Comparison of ENCODE assay signal across 16 cellular contexts in the genomic region with DNA sequence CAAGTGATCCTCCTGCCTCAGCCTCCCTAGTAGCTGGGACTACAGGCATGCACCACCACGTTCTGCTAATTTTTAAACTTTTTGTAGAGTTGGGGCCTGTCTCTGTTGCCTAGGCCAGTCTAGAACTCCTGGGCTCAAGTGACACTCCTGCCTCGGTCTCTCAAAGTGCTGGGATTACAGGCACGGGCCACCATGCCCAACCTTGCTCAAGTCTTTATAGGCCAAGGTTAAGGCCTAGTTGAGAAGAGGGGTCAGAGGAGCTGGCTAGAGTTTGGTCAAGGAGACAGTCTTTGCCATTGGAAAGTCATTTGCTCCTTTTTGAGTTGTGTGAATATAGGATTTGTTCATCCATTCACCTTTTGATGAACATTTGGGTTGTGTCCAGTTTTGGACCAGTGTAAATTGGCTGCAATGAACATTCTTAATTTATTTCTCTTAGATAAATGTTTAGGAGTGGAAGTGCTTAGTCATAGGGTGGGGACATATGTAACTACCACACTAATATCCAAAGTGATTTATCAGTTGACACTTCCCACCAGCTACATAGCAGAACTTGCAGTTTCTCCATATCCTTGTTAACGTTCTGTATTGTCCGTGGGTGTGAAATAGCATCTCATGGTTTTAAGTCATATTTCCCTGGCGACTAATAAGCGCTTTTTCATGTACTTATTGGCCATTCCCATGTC. TPM values are rescaled to one million over a fixed set of nuclear protein-coding genes. Genes with fewer than 3 reads are reported as not detected.
A peak's percentile ranks its signal among the peaks of the same experiment; 100 is the strongest.
DNase-seq lines count a peak whose midpoint lies in the region; ATAC-seq, FAIRE-seq and TF ChIP-seq lines count a peak whose summit lies in the region.
"Had no signal": no experiment of that assay in that cellular context is flagged by ENCODE, and none has a peak within 500 bp of the region (broad histone marks: within the 10 kb centered on the region; RNA-seq: fewer than 3 reads in every experiment).

No MANE protein-coding gene starts in this region.

- H3K4me3 ChIP-seq in bronchial epithelial cell (ENCODE audit: low read depth, low read length), result no peak overlapping the region
- H3K4me3 ChIP-seq: colonic mucosa, mucosa of descending colon, SJCRH30, tibial nerve had no signal

- no peak for FAIRE-seq in bronchial epithelial cell (lab: Jason Lieb, UNC)
- FAIRE-seq in D721Med (lab: Jason Lieb, UNC), result no peak
- FAIRE-seq: A204.1 had no signal

- no peaks in the 10 kb centered on the region for H3K27me3 Mint-ChIP-seq in activated T-cell treated with anti-CD3 and anti-CD28 coated beads, Interleukin-2, amount 50 U/mL, for 24 hours

- H3K9me3 Mint-ChIP-seq in activated T-cell treated with anti-CD3 and anti-CD28 coated beads, Interleukin-2, amount 50 U/mL, for 24 hours, result no peaks in the 10 kb centered on the region
- H3K9me3 Mint-ChIP-seq in stimulated activated effector memory CD8-positive, alpha-beta T cell treated with anti-CD3 and anti-CD28 coated beads, Interleukin-12 subunit alpha, Interleukin-12 subunit beta, amount 100 ng/mL, for 72 hours, result no peaks in the 10 kb centered on the region

- no peaks in the 10 kb centered on the region for H3K36me3 ChIP-seq in bronchial epithelial cell (ENCODE audit: control insufficient read depth, insufficient read depth, low read length)
- H3K36me3 ChIP-seq: colonic mucosa, SJCRH30, tibial nerve had no signal

- peaks cover 44% of the 10 kb centered on the region for H3K4me1 Mint-ChIP-seq in activated T-cell treated with anti-CD3 and anti-CD28 coated beads, Interleukin-2, amount 50 U/mL, for 24 hours (ENCODE audit: low read depth)
- H3K4me1 Mint-ChIP-seq in stimulated activated effector memory CD8-positive, alpha-beta T cell treated with anti-CD3 and anti-CD28 coated beads, Interleukin-12 subunit alpha, Interleukin-12 subunit beta, amount 100 ng/mL, for 72 hours, result peaks cover 32% of the 10 kb centered on the region

- peak overlapping the region; percentile 44 for H3K27ac Mint-ChIP-seq in activated T-cell treated with anti-CD3 and anti-CD28 coated beads, Interleukin-2, amount 50 U/mL, for 24 hours
- no peak overlapping the region for H3K27ac Mint-ChIP-seq in stimulated activated effector memory CD8-positive, alpha-beta T cell treated with anti-CD3 and anti-CD28 coated beads, Interleukin-12 subunit alpha, Interleukin-12 subunit beta, amount 100 ng/mL, for 72 hours

- no peaks in the 10 kb centered on the region for H3K36me3 Mint-ChIP-seq in activated T-cell treated with anti-CD3 and anti-CD28 coated beads, Interleukin-2, amount 50 U/mL, for 24 hours (ENCODE audit: low read depth)
- H3K36me3 Mint-ChIP-seq in stimulated activated effector memory CD8-positive, alpha-beta T cell treated with anti-CD3 and anti-CD28 coated beads, Interleukin-12 subunit alpha, Interleukin-12 subunit beta, amount 100 ng/mL, for 72 hours, result peaks cover 7% of the 10 kb centered on the region

- ATAC-seq in stimulated activated effector memory CD8-positive, alpha-beta T cell treated with anti-CD3 and anti-CD28 coated beads, Interleukin-12 subunit alpha, Interleukin-12 subunit beta, amount 100 ng/mL, for 72 hours, result peak; percentile 70
- ATAC-seq in GM21619 (IDR thresholded peaks at IDR 0.05; ENCODE audit: unreplicated experiment), result no peak
- ATAC-seq: mucosa of descending colon had no signal

- no peaks in the 10 kb centered on the region for H3K27me3 ChIP-seq in bronchial epithelial cell (ENCODE audit: control insufficient read depth, insufficient read depth, low read length)
- H3K27me3 ChIP-seq: colonic mucosa, SJCRH30, tibial nerve had no signal

- no peak for TF ChIP-seq CTCF in bronchial epithelial cell (IDR thresholded peaks at IDR 0.05; ENCODE audit: insufficient read depth, low read length, severe bottlenecking)
- TF ChIP-seq CTCF in D721Med (IDR thresholded peaks at IDR 0.05; ENCODE audit: insufficient read depth, missing control alignments), result no peak

- no peak overlapping the region for H3K4me3 Mint-ChIP-seq in activated T-cell treated with anti-CD3 and anti-CD28 coated beads, Interleukin-2, amount 50 U/mL, for 24 hours
- H3K4me3 Mint-ChIP-seq in stimulated activated effector memory CD8-positive, alpha-beta T cell treated with anti-CD3 and anti-CD28 coated beads, Interleukin-12 subunit alpha, Interleukin-12 subunit beta, amount 100 ng/mL, for 72 hours, result no peak overlapping the region

- DNase-seq in activated T-cell treated with anti-CD3 and anti-CD28 coated beads, Interleukin-2, amount 50 U/mL, for 24 hours, result no peak
- DNase-seq in activated T-cell treated with anti-CD3 and anti-CD28 coated beads, Interleukin-2, amount 50 U/mL, for 48 hours, result no peak
- peak; percentile 64 to 88 for DNase-seq in NOMO-1 (lab: John Stamatoyannopoulos, UW; ENCODE audit: unreplicated experiment in 2 of 2)
- peak; percentile 52 for DNase-seq in bronchial epithelial cell (ENCODE audit: low read depth)
- no peak for DNase-seq in stimulated activated effector memory CD8-positive, alpha-beta T cell treated with anti-CD3 and anti-CD28 coated beads, Interleukin-12 subunit alpha, Interleukin-12 subunit beta, amount 100 ng/mL, for 72 hours (ENCODE audit: low spot score in 2 of 2)
- DNase-seq in HuH-7.5 (ENCODE audit: low spot score), result no peak
- no peak for DNase-seq in D721Med (ENCODE audit: insufficient read length, low spot score)
- DNase-seq: colonic mucosa, DMS 273 treated with DMSO at 0.1 percent for 48 hours, H7, NCI-H1105 treated with DMSO at 0.1 percent for 48 hours, SJCRH30 had no signal

RNA-seq across cellular contexts. Expression of a gene that starts 30.7 kb away (rescaled TPM):
- total RNA-seq in bronchial epithelial cell, result 3.7 and 8.1 TPM in 2 replicates

Comparison
In these comparisons a context has a peak if more than half of its experiments do, and no peak if none do; other contexts are left out.
1. DNase-seq: peak in NOMO-1 (2 of 2) and bronchial epithelial cell (single experiment); none in activated T-cell treated with anti-CD3 and anti-CD28 coated beads, Interleukin-2, amount 50 U/mL, for 24 hours (single experiment), activated T-cell treated with anti-CD3 and anti-CD28 coated beads, Interleukin-2, amount 50 U/mL, for 48 hours (0 of 2), stimulated activated effector memory CD8-positive, alpha-beta T cell treated with anti-CD3 and anti-CD28 coated beads, Interleukin-12 subunit alpha, Interleukin-12 subunit beta, amount 100 ng/mL, for 72 hours (0 of 2), HuH-7.5 (single experiment) and D721Med (single experiment).